In genomic region chr4:158002203-158002602, GRCh38 we compare ENCODE assay signal across 22 cellular contexts.
DNase-seq lines count a peak whose midpoint lies in the region; ATAC-seq and TF ChIP-seq lines count a peak whose summit lies in the region.
"Had no signal": no experiment of that assay in that cellular context is flagged by ENCODE, and none has a peak within 500 bp of the region (broad histone marks: within the 10 kb centered on the region; RNA-seq: fewer than 3 reads in every experiment).

No MANE protein-coding gene starts in this region.

- H3K4me1 Mint-ChIP-seq in CD14-positive monocyte: peaks cover 51% of the 10 kb centered on the region
- H3K4me1 Mint-ChIP-seq in endothelial cell (ENCODE audit: unreplicated experiment): peaks cover 55% of the 10 kb centered on the region
- H3K4me1 Mint-ChIP-seq in nephron: peaks cover 35% of the 10 kb centered on the region
- no peaks in the 10 kb centered on the region for H3K4me1 Mint-ChIP-seq in activated naive CD8-positive, alpha-beta T cell treated with anti-CD3 and anti-CD28 coated beads for 36 hours

- DNase-seq in CD14-positive monocyte (ENCODE audit: low spot score) (no peak), MV-4-11 (lab: John Stamatoyannopoulos, UW) (peak; percentile 45), endothelial cell (ENCODE audit: low spot score) (no peak), cerebellum (ENCODE audit: low spot score) (no peak), COLO668 (lab: John Stamatoyannopoulos, UW; ENCODE audit: unreplicated experiment) (no peak)
- DNase-seq in activated naive CD8-positive, alpha-beta T cell treated with anti-CD3 and anti-CD28 coated beads for 36 hours: no peak
- DNase-seq in stimulated activated naive CD8-positive, alpha-beta T cell treated with anti-CD3 and anti-CD28 coated beads, Interleukin-15, Interleukin-2, amounts not matched to agents 100 U/mL and 50 U/mL, for 24 hours: no peak
- DNase-seq: C1 segment of cervical spinal cord; CD8-positive, alpha-beta T cell; DMS153; GM23248; H7; KG1; MG63; NCI-H2029; NCI-H446 treated with DMSO at 0.1 percent for 48 hours; NCI-H526; NCI-H82; NK-92 treated with Interleukin-12 subunit alpha and Interleukin-12 subunit beta, amount 100 ng/mL, for 24 hours; SHP77 treated with DMSO at 0.1 percent for 48 hours had no signal

- H3K36me3 Mint-ChIP-seq in CD14-positive monocyte (peaks cover 1 to 2% of the 10 kb centered on the region in 2 donors), endothelial cell (ENCODE audit: low read depth, unreplicated experiment) (no peaks in the 10 kb centered on the region), nephron (ENCODE audit: low read depth) (no peaks in the 10 kb centered on the region)
- no peaks in the 10 kb centered on the region for H3K36me3 Mint-ChIP-seq in activated naive CD8-positive, alpha-beta T cell treated with anti-CD3 and anti-CD28 coated beads for 36 hours
- H3K36me3 Mint-ChIP-seq: CD8-positive, alpha-beta T cell had no signal

- H3K9me3 Mint-ChIP-seq in CD14-positive monocyte (peaks cover 0 to 6% (median 2%) of the 10 kb centered on the region in 7 donors), endothelial cell (ENCODE audit: unreplicated experiment) (no peaks in the 10 kb centered on the region), nephron (no peaks in the 10 kb centered on the region)
- H3K9me3 Mint-ChIP-seq in activated naive CD8-positive, alpha-beta T cell treated with anti-CD3 and anti-CD28 coated beads for 36 hours: no peaks in the 10 kb centered on the region
- H3K9me3 Mint-ChIP-seq: CD8-positive, alpha-beta T cell had no signal

- H3K27ac Mint-ChIP-seq in CD14-positive monocyte (peak overlapping the region in 6 of 7 donors; percentile 4 to 93 (median 74)), endothelial cell (ENCODE audit: unreplicated experiment) (peak overlapping the region; percentile 70), nephron (peak overlapping the region; percentile 65 to 84 (median 77))
- no peak overlapping the region for H3K27ac Mint-ChIP-seq in activated naive CD8-positive, alpha-beta T cell treated with anti-CD3 and anti-CD28 coated beads for 36 hours
- H3K27ac Mint-ChIP-seq: CD8-positive, alpha-beta T cell had no signal

- H3K27me3 Mint-ChIP-seq in CD14-positive monocyte (ENCODE audit: low read depth in 3 of 3) (no peaks in the 10 kb centered on the region), endothelial cell (ENCODE audit: unreplicated experiment) (no peaks in the 10 kb centered on the region), nephron (ENCODE audit: low read depth) (no peaks in the 10 kb centered on the region)
- no peaks in the 10 kb centered on the region for H3K27me3 Mint-ChIP-seq in activated naive CD8-positive, alpha-beta T cell treated with anti-CD3 and anti-CD28 coated beads for 36 hours

- H3K4me3 Mint-ChIP-seq in CD14-positive monocyte (peak overlapping the region in 1 of 2 donors; percentile 72), endothelial cell (ENCODE audit: unreplicated experiment) (no peak overlapping the region), nephron (no peak overlapping the region)
- no peak overlapping the region for H3K4me3 Mint-ChIP-seq in activated naive CD8-positive, alpha-beta T cell treated with anti-CD3 and anti-CD28 coated beads for 36 hours
- H3K4me3 Mint-ChIP-seq: CD8-positive, alpha-beta T cell had no signal

- no peak for ATAC-seq in stimulated activated naive CD8-positive, alpha-beta T cell treated with anti-CD3 and anti-CD28 coated beads, Interleukin-15, Interleukin-2, amounts not matched to agents 100 U/mL and 50 U/mL, for 24 hours
- ATAC-seq: CD8-positive, alpha-beta T cell; Panc1 had no signal

- no peak for TF ChIP-seq CTCF in CD14-positive monocyte (IDR thresholded peaks at IDR 0.05)
- TF ChIP-seq CTCF in endothelial cell (IDR thresholded peaks at IDR 0.05; ENCODE audit: unreplicated experiment): no peak
- no peak for TF ChIP-seq CTCF in nephron (IDR thresholded peaks at IDR 0.05; ENCODE audit: unreplicated experiment in 3 of 3)

- intact Hi-C loops in CD14-positive monocyte (cut with micrococcal nuclease): no loop called here
